Comparison of ENCODE assay signal across 14 cellular contexts in the genomic region with DNA sequence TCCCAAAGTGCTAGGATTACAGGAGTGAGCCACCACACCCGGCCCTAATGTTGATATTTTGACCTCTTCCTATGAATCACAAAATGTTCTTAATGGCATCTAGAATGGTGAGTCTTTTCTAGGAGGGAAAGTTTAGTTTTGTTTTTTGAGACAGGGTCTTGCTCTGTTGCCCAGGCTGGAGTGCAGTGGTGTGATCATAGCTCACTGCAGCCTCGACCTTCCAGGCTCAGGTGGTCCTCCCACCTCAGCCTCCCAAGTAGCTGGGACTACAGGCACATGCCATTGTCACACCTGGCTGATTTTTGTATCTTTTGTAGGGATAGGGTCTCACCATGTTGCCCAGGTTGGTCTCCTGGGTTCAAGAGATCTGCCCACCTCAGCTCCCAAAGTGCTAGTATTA. TPM values are rescaled to one million over a fixed set of nuclear protein-coding genes. Genes with fewer than 3 reads are reported as not detected.
"Had no signal": no experiment of that assay in that cellular context is flagged by ENCODE, and none has a peak within 500 bp of the region (broad histone marks: within the 10 kb centered on the region; RNA-seq: fewer than 3 reads in every experiment).

No MANE protein-coding gene starts in this region.

RNA-seq across cellular contexts. Expression of gene LDLRAD1, which starts 48.7 kb away (rescaled TPM):
- total RNA-seq: activated B cell treated with CpG ODN at 0.5 μM for 24 hours; activated CD4-positive, alpha-beta memory T cell treated with anti-CD3 and anti-CD28 coated beads for 36 hours; activated CD4-positive, alpha-beta memory T cell treated with anti-CD3 and anti-CD28 coated beads, Interleukin-2, amount 10 ng/mL, durations not matched to agents 7 days and 5 days; activated CD4-positive, alpha-beta T cell treated with anti-CD3 and anti-CD28 coated beads for 36 hours; activated CD4-positive, alpha-beta T cell treated with anti-CD3 and anti-CD28 coated beads, Interleukin-2, amount 10 ng/mL, durations not matched to agents 24 days and 14 days; activated CD4-positive, alpha-beta T cell treated with anti-CD3 and anti-CD28 coated beads, Interleukin-2, amount 10 ng/mL, durations not matched to agents 7 days and 5 days; activated CD8-positive, alpha-beta memory T cell treated with anti-CD3 and anti-CD28 coated beads for 36 hours; activated CD8-positive, alpha-beta memory T cell treated with anti-CD3 and anti-CD28 coated beads, Interleukin-2, amount 10 ng/mL, durations not matched to agents 7 days and 5 days; activated CD8-positive, alpha-beta T cell treated with anti-CD3 and anti-CD28 coated beads for 36 hours; activated CD8-positive, alpha-beta T cell treated with anti-CD3 and anti-CD28 coated beads, Interleukin-2, amount 10 ng/mL, durations not matched to agents 7 days and 5 days; T-cell; T-helper 1 cell treated with Interleukin-12 subunit alpha and Interleukin-12 subunit beta and Interleukin-4 antibody, amounts not matched to agents 30 ng/mL and 1 ng/mL, for 36 hours; T-helper 17 cell; T-helper 2 cell treated with Interferon-gamma antibody and Interleukin-4, amounts not matched to agents 100 ng/mL and 5 ng/mL, for 36 hours had no signal
